Comparison of ENCODE assay signal across 18 cellular contexts in the genomic region with DNA sequence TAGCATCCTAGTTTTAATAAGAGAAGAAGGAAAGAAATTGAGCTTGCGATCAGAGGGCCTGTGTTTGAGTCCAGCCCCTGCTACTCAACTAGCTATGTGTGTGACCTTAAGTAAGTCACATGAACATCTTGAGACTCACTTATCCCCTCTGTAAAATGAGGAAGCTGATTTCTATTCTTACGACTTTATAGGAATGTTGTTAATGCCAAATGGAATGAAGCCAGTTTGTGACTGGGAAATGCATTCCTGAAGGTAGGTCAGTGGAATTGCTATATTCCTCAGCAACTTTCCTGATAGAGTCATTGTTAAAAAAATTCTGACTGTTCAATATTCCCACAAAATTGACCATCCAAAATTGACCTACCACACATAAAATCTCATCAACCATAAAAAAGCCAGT. TPM values are rescaled to one million over a fixed set of nuclear protein-coding genes. Genes with fewer than 3 reads are reported as not detected.
DNase-seq lines count a peak whose midpoint lies in the region; ATAC-seq and TF ChIP-seq lines count a peak whose summit lies in the region.
"Had no signal": no experiment of that assay in that cellular context is flagged by ENCODE, and none has a peak within 500 bp of the region (broad histone marks: within the 10 kb centered on the region; RNA-seq: fewer than 3 reads in every experiment).

No MANE protein-coding gene starts in this region.

- no peak for TF ChIP-seq POLR2A in ovary (IDR thresholded peaks at IDR 0.05)

- peak overlapping the region; percentile 28 for H3K27ac Mint-ChIP-seq in stimulated activated naive CD8-positive, alpha-beta T cell treated with anti-CD3 and anti-CD28 coated beads, Interleukin-15, Interleukin-2, amounts not matched to agents 100 ng/mL and 50 ng/mL, for 24 hours
- no peak overlapping the region for H3K27ac Mint-ChIP-seq in stimulated activated naive CD8-positive, alpha-beta T cell treated with anti-CD3 and anti-CD28 coated beads, Interleukin-15, amount 100 ng/mL, for 72 hours
- H3K27ac Mint-ChIP-seq: CD4-positive, CD25-positive, alpha-beta regulatory T cell had no signal

- in situ Hi-C loops in astrocyte of the cerebellum (cut with HindIII; ENCODE audit: low sequenced_read_pairs) = loop anchor here (10.0 kb wide), 1 partner anchor 51 kb away; no protein-coding TSS in a partner anchor

- H3K9me3 Mint-ChIP-seq in stimulated activated naive CD8-positive, alpha-beta T cell treated with anti-CD3 and anti-CD28 coated beads, Interleukin-15, Interleukin-2, amounts not matched to agents 100 ng/mL and 50 ng/mL, for 24 hours = no peaks in the 10 kb centered on the region
- H3K9me3 Mint-ChIP-seq in stimulated activated naive CD8-positive, alpha-beta T cell treated with anti-CD3 and anti-CD28 coated beads, Interleukin-15, amount 100 ng/mL, for 72 hours = peaks cover 0 to 5% of the 10 kb centered on the region in 2 donors

- peaks cover 19% of the 10 kb centered on the region for H3K36me3 Mint-ChIP-seq in stimulated activated naive CD8-positive, alpha-beta T cell treated with anti-CD3 and anti-CD28 coated beads, Interleukin-15, Interleukin-2, amounts not matched to agents 100 ng/mL and 50 ng/mL, for 24 hours (ENCODE audit: low read depth)
- H3K36me3 Mint-ChIP-seq: CD4-positive, CD25-positive, alpha-beta regulatory T cell had no signal

- H3K27me3 Mint-ChIP-seq in stimulated activated naive CD8-positive, alpha-beta T cell treated with anti-CD3 and anti-CD28 coated beads, Interleukin-15, Interleukin-2, amounts not matched to agents 100 ng/mL and 50 ng/mL, for 24 hours = no peaks in the 10 kb centered on the region
- peaks cover 47% of the 10 kb centered on the region for H3K27me3 Mint-ChIP-seq in stimulated activated naive CD8-positive, alpha-beta T cell treated with anti-CD3 and anti-CD28 coated beads, Interleukin-15, amount 100 ng/mL, for 72 hours
- H3K27me3 Mint-ChIP-seq: CD4-positive, CD25-positive, alpha-beta regulatory T cell had no signal

- ATAC-seq in stimulated activated naive CD8-positive, alpha-beta T cell treated with anti-CD3 and anti-CD28 coated beads, Interleukin-15, amount 100 ng/mL, for 72 hours = no peak
- no peak for ATAC-seq in HG02938 (IDR thresholded peaks at IDR 0.05; ENCODE audit: unreplicated experiment)
- ATAC-seq: HCT116, K562 had no signal

- H3K27me3 ChIP-seq in ovary = no peaks in the 10 kb centered on the region

- H3K36me3 ChIP-seq in ovary = no peaks in the 10 kb centered on the region

- no peak overlapping the region for H3K4me3 Mint-ChIP-seq in stimulated activated naive CD8-positive, alpha-beta T cell treated with anti-CD3 and anti-CD28 coated beads, Interleukin-15, Interleukin-2, amounts not matched to agents 100 ng/mL and 50 ng/mL, for 24 hours
- H3K4me3 Mint-ChIP-seq in stimulated activated naive CD8-positive, alpha-beta T cell treated with anti-CD3 and anti-CD28 coated beads, Interleukin-15, amount 100 ng/mL, for 72 hours = no peak overlapping the region
- H3K4me3 Mint-ChIP-seq: CD4-positive, CD25-positive, alpha-beta regulatory T cell had no signal

- TF ChIP-seq EP300 in ovary (IDR thresholded peaks at IDR 0.05) = no peak

- H3K27ac ChIP-seq in ovary = no peak overlapping the region
- H3K27ac ChIP-seq: HL-60 had no signal

- DNase-seq in stimulated activated naive CD8-positive, alpha-beta T cell treated with anti-CD3 and anti-CD28 coated beads, Interleukin-15, amount 100 ng/mL, for 72 hours = no peak
- peak; percentile 4 for DNase-seq in astrocyte of the cerebellum (ENCODE audit: low read depth)
- DNase-seq in kidney tubule cell (ENCODE audit: low spot score) = peak; percentile 53
- no peak for DNase-seq in ovary
- DNase-seq in cardiac septum (ENCODE audit: low spot score) = no peak
- no peak for DNase-seq in mesenteric fat pad (ENCODE audit: low spot score)
- DNase-seq: AML-193; Calu3; CD4-positive, CD25-positive, alpha-beta regulatory T cell; NCI-H1092; NCI-H226; NCI-H526 treated with DMSO at 0.1 percent for 48 hours; NK-92 treated with Interleukin-12 subunit alpha and Interleukin-12 subunit beta, amount 100 ng/mL, for 24 hours had no signal

- 62 to 69% (median 67%) methylated on average over 2 of the region's 2 CpGs for WGBS in ovary, 3 donors

- TF ChIP-seq CTCF in astrocyte of the cerebellum (IDR thresholded peaks at IDR 0.05; ENCODE audit: low read depth, low read length, missing control alignments) (no peak), ovary (IDR thresholded peaks at IDR 0.05) (no peak)

- no peak overlapping the region for H3K4me3 ChIP-seq in astrocyte of the cerebellum (ENCODE audit: low read depth, low read length)
- H3K4me3 ChIP-seq in ovary = no peak overlapping the region
- H3K4me3 ChIP-seq: K562 had no signal

- H3K9me3 ChIP-seq in ovary = no peaks in the 10 kb centered on the region

- peaks cover 96% of the 10 kb centered on the region for H3K4me1 Mint-ChIP-seq in stimulated activated naive CD8-positive, alpha-beta T cell treated with anti-CD3 and anti-CD28 coated beads, Interleukin-15, Interleukin-2, amounts not matched to agents 100 ng/mL and 50 ng/mL, for 24 hours (ENCODE audit: low read depth)
- H3K4me1 Mint-ChIP-seq in stimulated activated naive CD8-positive, alpha-beta T cell treated with anti-CD3 and anti-CD28 coated beads, Interleukin-15, amount 100 ng/mL, for 72 hours = peaks cover 91% of the 10 kb centered on the region

- intact Hi-C loops in ovary (cut with DNase I) (no loop called here), cardiac septum (cut with DNase I) (no loop called here)

- no peaks in the 10 kb centered on the region for H3K4me1 ChIP-seq in ovary (ENCODE audit: insufficient read depth)

RNA-seq across cellular contexts. Expression of a gene that starts 14.9 kb away (rescaled TPM):
- total RNA-seq in ovary (under 1 TPM in 3 of 7 donors, not detected in 4; 0.23 to 0.34 (median 0.31) TPM), cardiac septum (0.27 TPM), mesenteric fat pad (not detected)
- polyA plus RNA-seq in ovary = under 1 TPM; 0.07 to 0.83 TPM
- total RNA-seq: Calu3, K562 had no signal
- polyA plus RNA-seq: K562 had no signal

Comparison
In these comparisons a context has a peak if more than half of its experiments do, and no peak if none do; other contexts are left out.
1. DNase-seq: peak in astrocyte of the cerebellum (single experiment) and kidney tubule cell (single experiment); none in stimulated activated naive CD8-positive, alpha-beta T cell treated with anti-CD3 and anti-CD28 coated beads, Interleukin-15, amount 100 ng/mL, for 72 hours (0 of 2), ovary (0 of 5), cardiac septum (single experiment) and mesenteric fat pad (single experiment).